In the genomic region with DNA sequence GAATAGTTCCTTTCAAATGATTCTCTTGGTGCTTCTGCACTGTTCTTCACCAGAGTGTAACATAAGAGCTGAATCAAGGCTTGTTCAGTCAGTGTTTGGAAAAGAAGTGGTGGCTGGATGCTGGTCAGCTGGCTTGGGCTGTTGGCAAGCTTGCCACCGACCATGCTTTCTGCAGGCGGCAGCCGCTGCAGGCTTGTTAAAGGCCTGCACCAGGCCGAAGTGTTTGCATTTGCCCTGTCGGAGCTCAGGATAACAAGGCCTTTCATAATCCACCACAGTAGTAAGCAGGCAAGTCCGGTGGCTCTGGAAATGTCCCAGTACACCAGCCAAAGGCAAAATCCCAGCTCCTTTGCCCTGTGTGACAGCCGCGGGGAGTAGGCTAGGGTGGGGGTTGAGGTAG, we compare ENCODE assay signal across 10 cellular contexts. TPM values are rescaled to one million over a fixed set of nuclear protein-coding genes. Genes with fewer than 3 reads are reported as not detected.
DNase-seq lines count a peak whose midpoint lies in the region; ATAC-seq and TF ChIP-seq lines count a peak whose summit lies in the region.
"Had no signal": no experiment of that assay in that cellular context is flagged by ENCODE, and none has a peak within 500 bp of the region (broad histone marks: within the 10 kb centered on the region; RNA-seq: fewer than 3 reads in every experiment).

No MANE protein-coding gene starts in this region.

- H3K79me2 ChIP-seq in OCI-LY3 (ENCODE audit: low read length), result peaks cover 35% of the 10 kb centered on the region

- peak; percentile 42 to 88 (median 78) for DNase-seq in head of caudate nucleus
- DNase-seq in psoas muscle, result peak; percentile 64 to 85
- no peak for DNase-seq in stimulated activated CD4-positive, alpha-beta T cell treated with anti-CD3 and anti-CD28 coated beads, Interleukin-1b, Interleukin-23, amount 100 ng/mL, for 48 hours
- DNase-seq in GM10248 (ENCODE audit: extremely low spot score), result no peak
- DNase-seq: activated gamma-delta T cell; stimulated activated CD8-positive, alpha-beta memory T cell treated with anti-CD3 and anti-CD28 coated beads, Interleukin-4, amount 100 ng/mL, for 48 hours had no signal

- H3K27ac ChIP-seq in OCI-LY3 (ENCODE audit: low read length), result peak overlapping the region; percentile 26; the same call in 1 of the 2 replicates
- peak overlapping the region; percentile 56 for H3K27ac ChIP-seq in psoas muscle

- H3K36me3 ChIP-seq in OCI-LY3 (replicated peaks; ENCODE audit: low read depth, low read length), result peaks cover 8% of the 10 kb centered on the region
- H3K36me3 ChIP-seq in psoas muscle (ENCODE audit: insufficient read depth in 1 of 2, low read depth in 1 of 2), result no peaks in the 10 kb centered on the region

- H3K27me3 ChIP-seq in OCI-LY3 (ENCODE audit: low read depth, low read length), result no peaks in the 10 kb centered on the region
- no peaks in the 10 kb centered on the region for H3K27me3 ChIP-seq in psoas muscle (ENCODE audit: insufficient read depth in 3 of 3, low read length in 2 of 3)

- TF ChIP-seq CTCF in OCI-LY3 (IDR thresholded peaks at IDR 0.05; ENCODE audit: low read depth, low read length) (no peak), psoas muscle (IDR thresholded peaks at IDR 0.05) (no peak), GM10248 (IDR thresholded peaks at IDR 0.05; ENCODE audit: control extremely low read depth, extremely low read depth, low read depth, missing control alignments) (no peak)

- POLR2A ChIA-PET in GM10248 (lab: Yijun Ruan, JAX), result no interaction called here

- WGBS in psoas muscle, 3 donors, result 7 to 11% (median 9%) methylated on average over 8 of the region's 8 CpGs

- H3K9ac ChIP-seq in OCI-LY3 (ENCODE audit: low read length), result no peak overlapping the region

- H3K9me3 ChIP-seq in OCI-LY3 (ENCODE audit: insufficient read depth, low read length), result no peaks in the 10 kb centered on the region
- no peaks in the 10 kb centered on the region for H3K9me3 ChIP-seq in psoas muscle

- CTCF ChIA-PET in GM10248 (lab: Yijun Ruan, JAX), result no interaction called here

- peak overlapping the region; percentile 44 for H3K4me2 ChIP-seq in OCI-LY3 (ENCODE audit: low read length)

- peaks cover 18% of the 10 kb centered on the region for H3K4me1 ChIP-seq in OCI-LY3 (ENCODE audit: low read length)
- H3K4me1 ChIP-seq in psoas muscle, result peaks cover 46% of the 10 kb centered on the region

- ATAC-seq in GM18498 (IDR thresholded peaks at IDR 0.05; ENCODE audit: unreplicated experiment), result peak; percentile 29
- peak; percentile 92 to 97 (median 96) for ATAC-seq in psoas muscle
- no peak for ATAC-seq in HG03520 (IDR thresholded peaks at IDR 0.05; ENCODE audit: unreplicated experiment)
- no peak for ATAC-seq in HG02970 (IDR thresholded peaks at IDR 0.05; ENCODE audit: low FRiP score, unreplicated experiment)

- intact Hi-C loops in head of caudate nucleus (cut with DNase I), result no loop called here
- intact Hi-C loops in psoas muscle (cut with DNase I), result no loop called here

- H2AFZ ChIP-seq in OCI-LY3 (ENCODE audit: low read depth, low read length), result no peak overlapping the region

- H4K20me1 ChIP-seq in OCI-LY3 (ENCODE audit: insufficient read depth, low read length), result peaks cover 23% of the 10 kb centered on the region; the same call in 1 of the 2 replicates

- 0 out of 2 replicates have a peak overlapping the region, but pooled peaks have one; percentile 5 for H3K4me3 ChIP-seq in OCI-LY3 (ENCODE audit: low read length)
- no peak overlapping the region for H3K4me3 ChIP-seq in psoas muscle

RNA-seq across cellular contexts. Expression of gene DAAM1, which starts 26.9 kb away (rescaled TPM):
- total RNA-seq in psoas muscle, result 10 to 100 TPM in 1 of 4 donors, 1 to 10 TPM in 3; 5.7 to 16.0 (median 8.1) TPM
- polyA plus RNA-seq in psoas muscle, result 10 to 100 TPM in 1 of 3 donors, 1 to 10 TPM in 2; 6.6 to 37.1 (median 8.9) TPM

Comparison
In these comparisons a context has a peak if more than half of its experiments do, and no peak if none do; other contexts are left out.
1. ATAC-seq: peak in GM18498 (single experiment) and psoas muscle (4 of 4); none in HG03520 (single experiment) and HG02970 (single experiment).
2. DNase-seq: peak in head of caudate nucleus (42 of 42) and psoas muscle (2 of 2); none in stimulated activated CD4-positive, alpha-beta T cell treated with anti-CD3 and anti-CD28 coated beads, Interleukin-1b, Interleukin-23, amount 100 ng/mL, for 48 hours (single experiment) and GM10248 (single experiment).